ENCODE assay signal across 1 cellular context in the genomic region with DNA sequence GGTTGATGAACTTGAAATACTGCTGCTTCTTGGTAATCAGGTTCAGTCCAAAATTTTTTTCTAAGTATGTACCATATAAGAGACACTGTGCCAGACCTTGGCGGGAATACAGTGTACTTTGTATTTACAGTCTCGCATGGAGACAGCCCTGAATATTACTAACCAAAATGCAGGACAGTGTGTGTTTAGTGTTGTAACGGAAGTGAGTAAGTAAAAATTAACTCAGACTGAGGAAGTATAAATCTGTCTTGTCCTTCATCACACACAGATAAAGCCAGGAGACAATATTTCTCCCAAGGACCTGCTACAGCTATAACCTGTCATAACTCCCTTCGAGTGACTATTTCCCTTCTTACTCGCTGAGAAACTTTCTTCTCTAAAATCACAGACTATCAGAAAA.
TF ChIP-seq lines count a peak whose summit lies in the region.

No MANE protein-coding gene starts in this region.

TF ChIP-seq in HepG2, 621 proteins besides CTCF, POLR2A, EP300 and RAD21 (continued from another document and continues in another):
- TF ChIP-seq ZNF878 (CRISPR knock-in tag; IDR thresholded peaks at IDR 0.05) (0 out of 2 replicates have a peak, but pooled peaks have one; percentile 11), ZFP36L2 (CRISPR knock-in tag; IDR thresholded peaks at IDR 0.05) (no peak), NCOA2 (CRISPR knock-in tag; IDR thresholded peaks at IDR 0.05) (peak; percentile 70), WIZ (CRISPR knock-in tag; IDR thresholded peaks at IDR 0.05) (no peak), GFI1 (CRISPR knock-in tag; IDR thresholded peaks at IDR 0.05; ENCODE audit: borderline replicate concordance) (peak; percentile 62), MYC (CRISPR knock-in tag; IDR thresholded peaks at IDR 0.05; ENCODE audit: borderline replicate concordance) (no peak), RFXANK (CRISPR knock-in tag; IDR thresholded peaks at IDR 0.05) (no peak), ZBTB21 (CRISPR knock-in tag; IDR thresholded peaks at IDR 0.05) (no peak), ZNF230 (CRISPR knock-in tag; IDR thresholded peaks at IDR 0.05) (no peak), RFX1 (IDR thresholded peaks at IDR 0.05) (no peak), ZBTB20 (CRISPR knock-in tag; IDR thresholded peaks at IDR 0.05; ENCODE audit: borderline replicate concordance, low read depth) (peak; percentile 40; the same call in 1 of the 2 replicates), GATAD2A (CRISPR knock-in tag; IDR thresholded peaks at IDR 0.05) (peak; percentile 88), HDAC6 (IDR thresholded peaks at IDR 0.05; ENCODE audit: low read depth, low read length) (no peak), CAMTA2 (CRISPR knock-in tag; IDR thresholded peaks at IDR 0.05; ENCODE audit: borderline replicate concordance) (no peak), ZC3H4 (CRISPR knock-in tag; IDR thresholded peaks at IDR 0.05; ENCODE audit: borderline replicate concordance) (no peak), ZNF562 (CRISPR knock-in tag; IDR thresholded peaks at IDR 0.05; ENCODE audit: borderline replicate concordance) (no peak), ZKSCAN1 (IDR thresholded peaks at IDR 0.05; ENCODE audit: low read length) (no peak), KLF12 (CRISPR knock-in tag; IDR thresholded peaks at IDR 0.05; ENCODE audit: borderline replicate concordance) (no peak), BORCS8-MEF2B (CRISPR knock-in tag; IDR thresholded peaks at IDR 0.05) (no peak)
- TF ChIP-seq, protein P1, sequence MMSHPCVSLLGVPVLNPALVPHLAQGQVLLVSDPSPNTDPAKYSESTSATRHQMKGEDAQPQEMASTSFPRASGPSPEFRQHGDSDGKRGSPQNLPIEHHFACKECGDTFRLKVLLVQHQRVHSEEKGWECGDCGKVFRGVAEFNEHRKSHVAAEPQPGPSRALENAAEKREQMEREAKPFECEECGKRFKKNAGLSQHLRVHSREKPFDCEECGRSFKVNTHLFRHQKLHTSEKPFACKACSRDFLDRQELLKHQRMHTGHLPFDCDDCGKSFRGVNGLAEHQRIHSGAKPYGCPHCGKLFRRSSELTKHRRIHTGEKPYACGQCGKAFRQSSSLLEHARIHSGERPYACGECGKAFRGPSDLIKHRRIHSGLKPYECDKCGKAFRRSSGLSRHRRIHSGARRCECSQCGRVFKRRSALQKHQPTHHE (CRISPR knock-in tag; IDR thresholded peaks at IDR 0.05; ENCODE audit: borderline replicate concordance), result no peak
- TF ChIP-seq, protein P2, sequence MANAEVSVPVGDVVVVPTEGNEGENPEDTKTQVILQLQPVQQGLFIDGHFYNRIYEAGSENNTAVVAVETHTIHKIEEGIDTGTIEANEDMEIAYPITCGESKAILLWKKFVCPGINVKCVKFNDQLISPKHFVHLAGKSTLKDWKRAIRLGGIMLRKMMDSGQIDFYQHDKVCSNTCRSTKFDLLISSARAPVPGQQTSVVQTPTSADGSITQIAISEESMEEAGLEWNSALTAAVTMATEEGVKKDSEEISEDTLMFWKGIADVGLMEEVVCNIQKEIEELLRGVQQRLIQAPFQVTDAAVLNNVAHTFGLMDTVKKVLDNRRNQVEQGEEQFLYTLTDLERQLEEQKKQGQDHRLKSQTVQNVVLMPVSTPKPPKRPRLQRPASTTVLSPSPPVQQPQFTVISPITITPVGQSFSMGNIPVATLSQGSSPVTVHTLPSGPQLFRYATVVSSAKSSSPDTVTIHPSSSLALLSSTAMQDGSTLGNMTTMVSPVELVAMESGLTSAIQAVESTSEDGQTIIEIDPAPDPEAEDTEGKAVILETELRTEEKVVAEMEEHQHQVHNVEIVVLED (CRISPR knock-in tag; IDR thresholded peaks at IDR 0.05; ENCODE audit: borderline replicate concordance), result no peak
- TF ChIP-seq, protein P3, sequence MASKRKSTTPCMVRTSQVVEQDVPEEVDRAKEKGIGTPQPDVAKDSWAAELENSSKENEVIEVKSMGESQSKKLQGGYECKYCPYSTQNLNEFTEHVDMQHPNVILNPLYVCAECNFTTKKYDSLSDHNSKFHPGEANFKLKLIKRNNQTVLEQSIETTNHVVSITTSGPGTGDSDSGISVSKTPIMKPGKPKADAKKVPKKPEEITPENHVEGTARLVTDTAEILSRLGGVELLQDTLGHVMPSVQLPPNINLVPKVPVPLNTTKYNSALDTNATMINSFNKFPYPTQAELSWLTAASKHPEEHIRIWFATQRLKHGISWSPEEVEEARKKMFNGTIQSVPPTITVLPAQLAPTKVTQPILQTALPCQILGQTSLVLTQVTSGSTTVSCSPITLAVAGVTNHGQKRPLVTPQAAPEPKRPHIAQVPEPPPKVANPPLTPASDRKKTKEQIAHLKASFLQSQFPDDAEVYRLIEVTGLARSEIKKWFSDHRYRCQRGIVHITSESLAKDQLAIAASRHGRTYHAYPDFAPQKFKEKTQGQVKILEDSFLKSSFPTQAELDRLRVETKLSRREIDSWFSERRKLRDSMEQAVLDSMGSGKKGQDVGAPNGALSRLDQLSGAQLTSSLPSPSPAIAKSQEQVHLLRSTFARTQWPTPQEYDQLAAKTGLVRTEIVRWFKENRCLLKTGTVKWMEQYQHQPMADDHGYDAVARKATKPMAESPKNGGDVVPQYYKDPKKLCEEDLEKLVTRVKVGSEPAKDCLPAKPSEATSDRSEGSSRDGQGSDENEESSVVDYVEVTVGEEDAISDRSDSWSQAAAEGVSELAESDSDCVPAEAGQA (IDR thresholded peaks at IDR 0.05; ENCODE audit: low read depth), result no peak
- TF ChIP-seq, protein P3 (CRISPR knock-in tag; IDR thresholded peaks at IDR 0.05; ENCODE audit: borderline replicate concordance), result no peak
- TF ChIP-seq, protein P4, sequence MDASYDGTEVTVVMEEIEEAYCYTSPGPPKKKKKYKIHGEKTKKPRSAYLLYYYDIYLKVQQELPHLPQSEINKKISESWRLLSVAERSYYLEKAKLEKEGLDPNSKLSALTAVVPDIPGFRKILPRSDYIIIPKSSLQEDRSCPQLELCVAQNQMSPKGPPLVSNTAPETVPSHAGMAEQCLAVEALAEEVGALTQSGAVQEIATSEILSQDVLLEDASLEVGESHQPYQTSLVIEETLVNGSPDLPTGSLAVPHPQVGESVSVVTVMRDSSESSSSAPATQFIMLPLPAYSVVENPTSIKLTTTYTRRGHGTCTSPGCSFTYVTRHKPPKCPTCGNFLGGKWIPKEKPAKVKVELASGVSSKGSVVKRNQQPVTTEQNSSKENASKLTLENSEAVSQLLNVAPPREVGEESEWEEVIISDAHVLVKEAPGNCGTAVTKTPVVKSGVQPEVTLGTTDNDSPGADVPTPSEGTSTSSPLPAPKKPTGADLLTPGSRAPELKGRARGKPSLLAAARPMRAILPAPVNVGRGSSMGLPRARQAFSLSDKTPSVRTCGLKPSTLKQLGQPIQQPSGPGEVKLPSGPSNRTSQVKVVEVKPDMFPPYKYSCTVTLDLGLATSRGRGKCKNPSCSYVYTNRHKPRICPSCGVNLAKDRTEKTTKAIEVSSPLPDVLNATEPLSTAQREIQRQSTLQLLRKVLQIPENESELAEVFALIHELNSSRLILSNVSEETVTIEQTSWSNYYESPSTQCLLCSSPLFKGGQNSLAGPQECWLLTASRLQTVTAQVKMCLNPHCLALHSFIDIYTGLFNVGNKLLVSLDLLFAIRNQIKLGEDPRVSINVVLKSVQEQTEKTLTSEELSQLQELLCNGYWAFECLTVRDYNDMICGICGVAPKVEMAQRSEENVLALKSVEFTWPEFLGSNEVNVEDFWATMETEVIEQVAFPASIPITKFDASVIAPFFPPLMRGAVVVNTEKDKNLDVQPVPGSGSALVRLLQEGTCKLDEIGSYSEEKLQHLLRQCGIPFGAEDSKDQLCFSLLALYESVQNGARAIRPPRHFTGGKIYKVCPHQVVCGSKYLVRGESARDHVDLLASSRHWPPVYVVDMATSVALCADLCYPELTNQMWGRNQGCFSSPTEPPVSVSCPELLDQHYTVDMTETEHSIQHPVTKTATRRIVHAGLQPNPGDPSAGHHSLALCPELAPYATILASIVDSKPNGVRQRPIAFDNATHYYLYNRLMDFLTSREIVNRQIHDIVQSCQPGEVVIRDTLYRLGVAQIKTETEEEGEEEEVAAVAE (CRISPR knock-in tag; IDR thresholded peaks at IDR 0.05; ENCODE audit: borderline replicate concordance), result no peak
- TF ChIP-seq, protein P5, sequence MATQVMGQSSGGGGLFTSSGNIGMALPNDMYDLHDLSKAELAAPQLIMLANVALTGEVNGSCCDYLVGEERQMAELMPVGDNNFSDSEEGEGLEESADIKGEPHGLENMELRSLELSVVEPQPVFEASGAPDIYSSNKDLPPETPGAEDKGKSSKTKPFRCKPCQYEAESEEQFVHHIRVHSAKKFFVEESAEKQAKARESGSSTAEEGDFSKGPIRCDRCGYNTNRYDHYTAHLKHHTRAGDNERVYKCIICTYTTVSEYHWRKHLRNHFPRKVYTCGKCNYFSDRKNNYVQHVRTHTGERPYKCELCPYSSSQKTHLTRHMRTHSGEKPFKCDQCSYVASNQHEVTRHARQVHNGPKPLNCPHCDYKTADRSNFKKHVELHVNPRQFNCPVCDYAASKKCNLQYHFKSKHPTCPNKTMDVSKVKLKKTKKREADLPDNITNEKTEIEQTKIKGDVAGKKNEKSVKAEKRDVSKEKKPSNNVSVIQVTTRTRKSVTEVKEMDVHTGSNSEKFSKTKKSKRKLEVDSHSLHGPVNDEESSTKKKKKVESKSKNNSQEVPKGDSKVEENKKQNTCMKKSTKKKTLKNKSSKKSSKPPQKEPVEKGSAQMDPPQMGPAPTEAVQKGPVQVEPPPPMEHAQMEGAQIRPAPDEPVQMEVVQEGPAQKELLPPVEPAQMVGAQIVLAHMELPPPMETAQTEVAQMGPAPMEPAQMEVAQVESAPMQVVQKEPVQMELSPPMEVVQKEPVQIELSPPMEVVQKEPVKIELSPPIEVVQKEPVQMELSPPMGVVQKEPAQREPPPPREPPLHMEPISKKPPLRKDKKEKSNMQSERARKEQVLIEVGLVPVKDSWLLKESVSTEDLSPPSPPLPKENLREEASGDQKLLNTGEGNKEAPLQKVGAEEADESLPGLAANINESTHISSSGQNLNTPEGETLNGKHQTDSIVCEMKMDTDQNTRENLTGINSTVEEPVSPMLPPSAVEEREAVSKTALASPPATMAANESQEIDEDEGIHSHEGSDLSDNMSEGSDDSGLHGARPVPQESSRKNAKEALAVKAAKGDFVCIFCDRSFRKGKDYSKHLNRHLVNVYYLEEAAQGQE (IDR thresholded peaks at IDR 0.05; ENCODE audit: borderline replicate concordance in 1 of 2, low read depth in 1 of 2, low read length in 2 of 2), result no peak
- TF ChIP-seq, protein P6, sequence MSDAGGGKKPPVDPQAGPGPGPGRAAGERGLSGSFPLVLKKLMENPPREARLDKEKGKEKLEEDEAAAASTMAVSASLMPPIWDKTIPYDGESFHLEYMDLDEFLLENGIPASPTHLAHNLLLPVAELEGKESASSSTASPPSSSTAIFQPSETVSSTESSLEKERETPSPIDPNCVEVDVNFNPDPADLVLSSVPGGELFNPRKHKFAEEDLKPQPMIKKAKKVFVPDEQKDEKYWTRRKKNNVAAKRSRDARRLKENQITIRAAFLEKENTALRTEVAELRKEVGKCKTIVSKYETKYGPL (CRISPR knock-in tag; IDR thresholded peaks at IDR 0.05), result no peak
- TF ChIP-seq, protein P7, sequence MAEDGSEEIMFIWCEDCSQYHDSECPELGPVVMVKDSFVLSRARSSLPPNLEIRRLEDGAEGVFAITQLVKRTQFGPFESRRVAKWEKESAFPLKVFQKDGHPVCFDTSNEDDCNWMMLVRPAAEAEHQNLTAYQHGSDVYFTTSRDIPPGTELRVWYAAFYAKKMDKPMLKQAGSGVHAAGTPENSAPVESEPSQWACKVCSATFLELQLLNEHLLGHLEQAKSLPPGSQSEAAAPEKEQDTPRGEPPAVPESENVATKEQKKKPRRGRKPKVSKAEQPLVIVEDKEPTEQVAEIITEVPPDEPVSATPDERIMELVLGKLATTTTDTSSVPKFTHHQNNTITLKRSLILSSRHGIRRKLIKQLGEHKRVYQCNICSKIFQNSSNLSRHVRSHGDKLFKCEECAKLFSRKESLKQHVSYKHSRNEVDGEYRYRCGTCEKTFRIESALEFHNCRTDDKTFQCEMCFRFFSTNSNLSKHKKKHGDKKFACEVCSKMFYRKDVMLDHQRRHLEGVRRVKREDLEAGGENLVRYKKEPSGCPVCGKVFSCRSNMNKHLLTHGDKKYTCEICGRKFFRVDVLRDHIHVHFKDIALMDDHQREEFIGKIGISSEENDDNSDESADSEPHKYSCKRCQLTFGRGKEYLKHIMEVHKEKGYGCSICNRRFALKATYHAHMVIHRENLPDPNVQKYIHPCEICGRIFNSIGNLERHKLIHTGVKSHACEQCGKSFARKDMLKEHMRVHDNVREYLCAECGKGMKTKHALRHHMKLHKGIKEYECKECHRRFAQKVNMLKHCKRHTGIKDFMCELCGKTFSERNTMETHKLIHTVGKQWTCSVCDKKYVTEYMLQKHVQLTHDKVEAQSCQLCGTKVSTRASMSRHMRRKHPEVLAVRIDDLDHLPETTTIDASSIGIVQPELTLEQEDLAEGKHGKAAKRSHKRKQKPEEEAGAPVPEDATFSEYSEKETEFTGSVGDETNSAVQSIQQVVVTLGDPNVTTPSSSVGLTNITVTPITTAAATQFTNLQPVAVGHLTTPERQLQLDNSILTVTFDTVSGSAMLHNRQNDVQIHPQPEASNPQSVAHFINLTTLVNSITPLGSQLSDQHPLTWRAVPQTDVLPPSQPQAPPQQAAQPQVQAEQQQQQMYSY (CRISPR knock-in tag; IDR thresholded peaks at IDR 0.05), result no peak
- TF ChIP-seq, protein P8, sequence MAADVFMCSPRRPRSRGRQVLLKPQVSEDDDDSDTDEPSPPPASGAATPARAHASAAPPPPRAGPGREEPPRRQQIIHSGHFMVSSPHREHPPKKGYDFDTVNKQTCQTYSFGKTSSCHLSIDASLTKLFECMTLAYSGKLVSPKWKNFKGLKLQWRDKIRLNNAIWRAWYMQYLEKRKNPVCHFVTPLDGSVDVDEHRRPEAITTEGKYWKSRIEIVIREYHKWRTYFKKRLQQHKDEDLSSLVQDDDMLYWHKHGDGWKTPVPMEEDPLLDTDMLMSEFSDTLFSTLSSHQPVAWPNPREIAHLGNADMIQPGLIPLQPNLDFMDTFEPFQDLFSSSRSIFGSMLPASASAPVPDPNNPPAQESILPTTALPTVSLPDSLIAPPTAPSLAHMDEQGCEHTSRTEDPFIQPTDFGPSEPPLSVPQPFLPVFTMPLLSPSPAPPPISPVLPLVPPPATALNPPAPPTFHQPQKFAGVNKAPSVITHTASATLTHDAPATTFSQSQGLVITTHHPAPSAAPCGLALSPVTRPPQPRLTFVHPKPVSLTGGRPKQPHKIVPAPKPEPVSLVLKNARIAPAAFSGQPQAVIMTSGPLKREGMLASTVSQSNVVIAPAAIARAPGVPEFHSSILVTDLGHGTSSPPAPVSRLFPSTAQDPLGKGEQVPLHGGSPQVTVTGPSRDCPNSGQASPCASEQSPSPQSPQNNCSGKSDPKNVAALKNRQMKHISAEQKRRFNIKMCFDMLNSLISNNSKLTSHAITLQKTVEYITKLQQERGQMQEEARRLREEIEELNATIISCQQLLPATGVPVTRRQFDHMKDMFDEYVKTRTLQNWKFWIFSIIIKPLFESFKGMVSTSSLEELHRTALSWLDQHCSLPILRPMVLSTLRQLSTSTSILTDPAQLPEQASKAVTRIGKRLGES (CRISPR knock-in tag; IDR thresholded peaks at IDR 0.05; ENCODE audit: borderline replicate concordance), result no peak
